Comparison of ENCODE assay signal across 16 cellular contexts in genomic region chr11:76591416-76591815, GRCh38.
DNase-seq lines count a peak whose midpoint lies in the region; ATAC-seq and TF ChIP-seq lines count a peak whose summit lies in the region.
"Had no signal": no experiment of that assay in that cellular context is flagged by ENCODE, and none has a peak within 500 bp of the region (broad histone marks: within the 10 kb centered on the region; RNA-seq: fewer than 3 reads in every experiment).

No MANE protein-coding gene starts in this region.

- DNase-seq in CD4-positive, CD25-positive, alpha-beta regulatory T cell = no peak
- DNase-seq in Calu3 (no peak), osteoblast (ENCODE audit: insufficient read length, low spot score, missing footprints) (peak; percentile 43), SHP77 (lab: John Stamatoyannopoulos, UW) (no peak), NCI-H1436 treated with DMSO at 0.1 percent for 48 hours (lab: John Stamatoyannopoulos, UW) (no peak), sigmoid colon (no peak)
- DNase-seq in activated T-helper 2 cell treated with anti-CD3 and anti-CD28 coated beads, Interferon-gamma antibody, Interleukin-2, Interleukin-4, amounts not matched to agents 10 μg/mL and 5 μg/mL and 100 μg/mL, durations not matched to agents 14 hours and 24 hours and 36 hours (ENCODE audit: low spot score) = no peak
- DNase-seq: DMS79, NCI-H1092 treated with DMSO at 0.1 percent for 48 hours, NCI-H187, NCI-H2227 treated with DMSO at 0.1 percent for 48 hours, PC-9 had no signal

- intact Hi-C loops in Calu3 (cut with micrococcal nuclease; ENCODE audit: unreplicated experiment) = no loop called here
- intact Hi-C loops in activated T-helper 2 cell treated with anti-CD3 and anti-CD28 coated beads, Interferon-gamma antibody, Interleukin-2, Interleukin-4, amounts not matched to agents 10 μg/mL and 5 μg/mL and 100 μg/mL, durations not matched to agents 14 hours and 24 hours and 36 hours (cut with micrococcal nuclease) = loop anchor here (5.0 kb wide), 1 partner anchor 39 kb away; no protein-coding TSS in a partner anchor
- intact Hi-C loops in sigmoid colon (cut with DNase I) = no loop called here

- H3K9me3 Mint-ChIP-seq in CD4-positive, CD25-positive, alpha-beta regulatory T cell = peaks cover 0 to 5% (median 0%) of the 10 kb centered on the region in 7 donors
- no peaks in the 10 kb centered on the region for H3K9me3 Mint-ChIP-seq in Calu3 (ENCODE audit: low read depth, unreplicated experiment)
- H3K9me3 Mint-ChIP-seq in activated T-helper 2 cell treated with anti-CD3 and anti-CD28 coated beads, Interferon-gamma antibody, Interleukin-2, Interleukin-4, amounts not matched to agents 10 μg/mL and 5 μg/mL and 100 μg/mL, durations not matched to agents 14 hours and 24 hours and 36 hours = peaks cover 24% of the 10 kb centered on the region
- H3K9me3 Mint-ChIP-seq: CD8-positive, alpha-beta memory T cell had no signal

- no peaks in the 10 kb centered on the region for H3K27me3 Mint-ChIP-seq in CD4-positive, CD25-positive, alpha-beta regulatory T cell
- H3K27me3 Mint-ChIP-seq in Calu3 (ENCODE audit: unreplicated experiment) = no peaks in the 10 kb centered on the region
- H3K27me3 Mint-ChIP-seq in activated T-helper 2 cell treated with anti-CD3 and anti-CD28 coated beads, Interferon-gamma antibody, Interleukin-2, Interleukin-4, amounts not matched to agents 10 μg/mL and 5 μg/mL and 100 μg/mL, durations not matched to agents 14 hours and 24 hours and 36 hours (ENCODE audit: low read depth) = no peaks in the 10 kb centered on the region

- TF ChIP-seq EP300 in sigmoid colon (IDR thresholded peaks at IDR 0.05) = no peak

- H3K9me3 ChIP-seq in CD4-positive, CD25-positive, alpha-beta regulatory T cell (ENCODE audit: control insufficient read depth in 2 of 2, low read length in 2 of 2) = no peaks in the 10 kb centered on the region
- no peaks in the 10 kb centered on the region for H3K9me3 ChIP-seq in osteoblast (ENCODE audit: low read depth, low read length)
- H3K9me3 ChIP-seq in sigmoid colon = no peaks in the 10 kb centered on the region

- H3K27ac ChIP-seq in CD4-positive, CD25-positive, alpha-beta regulatory T cell (ENCODE audit: insufficient read depth, low read length, poor library complexity, severe bottlenecking) = peak overlapping the region; percentile 60
- H3K27ac ChIP-seq in osteoblast (ENCODE audit: low read depth, low read length) (no peak overlapping the region), sigmoid colon (no peak overlapping the region)
- H3K27ac ChIP-seq: BLaER1 treated with 17β-estradiol and CSF1 and Interleukin-3, amounts not matched to agents 10 nM and 100 nM; PC-9; RWPE1 had no signal

- peaks cover 28 to 86% (median 70%) of the 10 kb centered on the region in 4 donors for H3K4me1 Mint-ChIP-seq in CD4-positive, CD25-positive, alpha-beta regulatory T cell
- peaks cover 50% of the 10 kb centered on the region for H3K4me1 Mint-ChIP-seq in Calu3 (ENCODE audit: low read depth, unreplicated experiment)
- H3K4me1 Mint-ChIP-seq in activated T-helper 2 cell treated with anti-CD3 and anti-CD28 coated beads, Interferon-gamma antibody, Interleukin-2, Interleukin-4, amounts not matched to agents 10 μg/mL and 5 μg/mL and 100 μg/mL, durations not matched to agents 14 hours and 24 hours and 36 hours (ENCODE audit: low read depth) = peaks cover 75% of the 10 kb centered on the region

- no TSS peak for BruUV-seq in Calu3 (replicated peaks; lab: Mats Ljungman, UMichigan)

- H3K4me3 Mint-ChIP-seq in CD4-positive, CD25-positive, alpha-beta regulatory T cell = peak overlapping the region in 2 of 4 donors; percentile 33 to 61
- H3K4me3 Mint-ChIP-seq in Calu3 (ENCODE audit: low read depth, unreplicated experiment) = no peak overlapping the region
- no peak overlapping the region for H3K4me3 Mint-ChIP-seq in activated T-helper 2 cell treated with anti-CD3 and anti-CD28 coated beads, Interferon-gamma antibody, Interleukin-2, Interleukin-4, amounts not matched to agents 10 μg/mL and 5 μg/mL and 100 μg/mL, durations not matched to agents 14 hours and 24 hours and 36 hours (ENCODE audit: low read depth)
- H3K4me3 Mint-ChIP-seq: CD8-positive, alpha-beta memory T cell had no signal

- H3K36me3 ChIP-seq in CD4-positive, CD25-positive, alpha-beta regulatory T cell (ENCODE audit: control insufficient read depth, insufficient read depth, low read length) = no peaks in the 10 kb centered on the region
- H3K36me3 ChIP-seq in osteoblast (ENCODE audit: insufficient read depth, low read length) (no peaks in the 10 kb centered on the region), sigmoid colon (no peaks in the 10 kb centered on the region)
- H3K36me3 ChIP-seq: BLaER1 treated with 17β-estradiol and CSF1 and Interleukin-3, amounts not matched to agents 10 nM and 100 nM had no signal

- no peaks in the 10 kb centered on the region for H3K36me3 Mint-ChIP-seq in CD4-positive, CD25-positive, alpha-beta regulatory T cell
- no peaks in the 10 kb centered on the region for H3K36me3 Mint-ChIP-seq in Calu3 (ENCODE audit: insufficient read depth, unreplicated experiment)
- peaks cover 35% of the 10 kb centered on the region for H3K36me3 Mint-ChIP-seq in activated T-helper 2 cell treated with anti-CD3 and anti-CD28 coated beads, Interferon-gamma antibody, Interleukin-2, Interleukin-4, amounts not matched to agents 10 μg/mL and 5 μg/mL and 100 μg/mL, durations not matched to agents 14 hours and 24 hours and 36 hours (ENCODE audit: low read depth)
- H3K36me3 Mint-ChIP-seq: CD8-positive, alpha-beta memory T cell had no signal

- H4K20me1 ChIP-seq in osteoblast (ENCODE audit: insufficient read depth, low read length) = no peaks in the 10 kb centered on the region
- H4K20me1 ChIP-seq: BLaER1 treated with 17β-estradiol and CSF1 and Interleukin-3, amounts not matched to agents 10 nM and 100 nM had no signal

- H3K4me1 ChIP-seq in CD4-positive, CD25-positive, alpha-beta regulatory T cell (ENCODE audit: control insufficient read depth, insufficient read depth, low read length, poor library complexity, severe bottlenecking) = peaks cover 67% of the 10 kb centered on the region
- H3K4me1 ChIP-seq in osteoblast (ENCODE audit: insufficient read depth, low read length) (peaks cover 5% of the 10 kb centered on the region), sigmoid colon (peaks cover 0 to 21% (median 15%) of the 10 kb centered on the region in 4 donors)

- no peaks in the 10 kb centered on the region for H3K79me2 ChIP-seq in osteoblast (ENCODE audit: insufficient read depth, low read length)

- H3K4me2 ChIP-seq in osteoblast (ENCODE audit: insufficient read depth, low read length) = no peak overlapping the region
- H3K4me2 ChIP-seq: BLaER1 treated with 17β-estradiol and CSF1 and Interleukin-3, amounts not matched to agents 10 nM and 100 nM; PC-9 had no signal

- peak overlapping the region; percentile 79 to 100 (median 97) for H3K27ac Mint-ChIP-seq in CD4-positive, CD25-positive, alpha-beta regulatory T cell
- H3K27ac Mint-ChIP-seq in Calu3 (ENCODE audit: unreplicated experiment) = peak overlapping the region; percentile 39
- H3K27ac Mint-ChIP-seq in activated T-helper 2 cell treated with anti-CD3 and anti-CD28 coated beads, Interferon-gamma antibody, Interleukin-2, Interleukin-4, amounts not matched to agents 10 μg/mL and 5 μg/mL and 100 μg/mL, durations not matched to agents 14 hours and 24 hours and 36 hours = peak overlapping the region; percentile 96

- no peak for TF ChIP-seq POLR2A in sigmoid colon (IDR thresholded peaks at IDR 0.05)

- no peak overlapping the region for H2AFZ ChIP-seq in osteoblast (ENCODE audit: low read length)
- H2AFZ ChIP-seq: PC-9 had no signal

- ATAC-seq in CD4-positive, CD25-positive, alpha-beta regulatory T cell (ENCODE audit: low read depth in 2 of 2) = no peak
- ATAC-seq: K562 had no signal

- 18 to 72% methylated on average over 8 of the region's 8 CpGs for WGBS in sigmoid colon, 2 donors

- no peak overlapping the region for H3K4me3 ChIP-seq in CD4-positive, CD25-positive, alpha-beta regulatory T cell (ENCODE audit: low read depth, low read length)
- H3K4me3 ChIP-seq in osteoblast (ENCODE audit: insufficient read depth, low read length) = no peak overlapping the region
- no peak overlapping the region for H3K4me3 ChIP-seq in sigmoid colon
- H3K4me3 ChIP-seq: BLaER1 treated with 17β-estradiol and CSF1 and Interleukin-3, amounts not matched to agents 10 nM and 100 nM; K562; PC-9 had no signal

- CTCF ChIA-PET in Calu3 (lab: Charles Lee) = interaction anchor here (1.1 kb wide), 1 partner anchor 18 kb away, joined by 3 read pairs; no protein-coding TSS in a partner anchor

- H3K27me3 ChIP-seq in CD4-positive, CD25-positive, alpha-beta regulatory T cell (ENCODE audit: control insufficient read depth, insufficient read depth, low read length) = no peaks in the 10 kb centered on the region
- no peaks in the 10 kb centered on the region for H3K27me3 ChIP-seq in osteoblast (ENCODE audit: insufficient read depth, low read length)
- H3K27me3 ChIP-seq in sigmoid colon = no peaks in the 10 kb centered on the region
- H3K27me3 ChIP-seq: BLaER1 treated with 17β-estradiol and CSF1 and Interleukin-3, amounts not matched to agents 10 nM and 100 nM had no signal

- no peak for TF ChIP-seq CTCF in Calu3 (IDR thresholded peaks at IDR 0.05; ENCODE audit: unreplicated experiment)
- TF ChIP-seq CTCF in osteoblast (IDR thresholded peaks at IDR 0.05; ENCODE audit: extremely low read depth, low read depth, low read length) = no peak
- no peak for TF ChIP-seq CTCF in sigmoid colon (IDR thresholded peaks at IDR 0.05)

Comparison
In these comparisons a context has a peak if more than half of its experiments do, and no peak if none do; other contexts are left out.
1. H3K27ac Mint-ChIP-seq: peak in every context shown above with its lines; median percentile 97 in CD4-positive, CD25-positive, alpha-beta regulatory T cell; 96 in activated T-helper 2 cell treated with anti-CD3 and anti-CD28 coated beads, Interferon-gamma antibody, Interleukin-2, Interleukin-4, amounts not matched to agents 10 μg/mL and 5 μg/mL and 100 μg/mL, durations not matched to agents 14 hours and 24 hours and 36 hours; 39 in Calu3.